In genomic region chr5:7995688-7996294, GRCh38 we compare ENCODE assay signal across 1 cellular context.
TF ChIP-seq lines count a peak whose summit lies in the region.

No MANE protein-coding gene starts in this region.

TF ChIP-seq in GM23338, 12 proteins besides CTCF, POLR2A, EP300 and RAD21 (continued from another document):
- TF ChIP-seq ZNF462 (CRISPR knock-in tag; IDR thresholded peaks at IDR 0.05), result no peak
- no peak for TF ChIP-seq NANOG (IDR thresholded peaks at IDR 0.05; ENCODE audit: borderline replicate concordance)
- no peak for TF ChIP-seq ZNF114 (CRISPR knock-in tag; IDR thresholded peaks at IDR 0.05)
- no peak for TF ChIP-seq EZH2phosphoT487 (IDR thresholded peaks at IDR 0.05; ENCODE audit: unreplicated experiment)
- TF ChIP-seq STAT1 (IDR thresholded peaks at IDR 0.05; ENCODE audit: unreplicated experiment), result no peak
- TF ChIP-seq ZNF331 (CRISPR knock-in tag; IDR thresholded peaks at IDR 0.05; ENCODE audit: low read depth), result no peak
- TF ChIP-seq EZH2 (IDR thresholded peaks at IDR 0.05; ENCODE audit: low read depth, unreplicated experiment), result no peak
- no peak for TF ChIP-seq JUNB (IDR thresholded peaks at IDR 0.05; ENCODE audit: unreplicated experiment)
- no peak for TF ChIP-seq CREB1 (CRISPR knock-in tag; IDR thresholded peaks at IDR 0.05; ENCODE audit: low read depth)
